8 cellular contexts compared by ENCODE assay signal in the genomic region with DNA sequence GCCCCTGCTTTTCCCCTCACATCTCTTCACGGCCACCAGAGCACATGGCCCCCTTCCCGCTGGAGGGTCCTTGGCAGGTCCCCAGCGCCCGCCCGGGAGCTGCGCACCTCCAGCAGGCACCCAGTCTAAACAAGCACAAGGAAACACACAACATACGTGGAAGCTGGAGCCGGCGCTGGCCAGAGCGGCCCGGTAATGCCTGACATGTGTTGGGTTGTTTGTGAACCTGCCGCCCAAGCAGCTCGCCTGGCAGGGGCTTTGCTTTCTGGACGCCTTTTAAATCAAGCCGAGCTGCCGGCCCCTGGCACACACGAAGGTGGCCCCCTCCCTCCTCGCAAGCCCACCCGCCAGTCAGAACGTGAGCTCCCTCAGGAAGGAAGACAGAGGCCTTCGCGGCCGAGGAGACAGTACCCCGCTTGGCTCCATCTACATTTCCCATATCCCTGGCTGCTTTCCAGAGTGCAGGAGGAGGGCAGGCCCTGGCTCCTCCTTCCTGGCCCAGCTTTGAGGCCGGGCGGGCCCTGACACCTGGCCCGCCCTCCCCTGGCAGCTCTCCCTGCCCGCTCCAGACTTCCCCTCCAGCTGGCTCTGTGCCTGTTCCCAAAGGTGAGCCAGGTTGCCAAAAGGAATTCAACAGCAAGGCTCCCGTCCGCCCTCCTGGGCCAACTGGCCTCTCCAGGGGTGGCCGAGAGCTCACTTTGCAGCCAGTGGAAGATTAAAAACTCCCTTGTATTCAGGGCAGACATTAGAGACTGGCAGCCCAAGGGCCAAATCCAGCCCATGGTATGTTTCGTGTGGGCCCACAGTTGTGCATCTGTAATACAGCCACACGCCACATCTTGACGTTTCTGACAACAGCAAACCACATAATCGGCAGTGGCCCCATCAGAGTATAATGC. TPM values are rescaled to one million over a fixed set of nuclear protein-coding genes. Genes with fewer than 3 reads are reported as not detected.
DNase-seq lines count a peak whose midpoint lies in the region; ATAC-seq and TF ChIP-seq lines count a peak whose summit lies in the region.

No MANE protein-coding gene starts in this region.

- peaks cover 3% of the 10 kb centered on the region for H3K36me3 Mint-ChIP-seq in nephron (ENCODE audit: low read depth)
- no peaks in the 10 kb centered on the region for H3K36me3 Mint-ChIP-seq in activated CD4-positive, alpha-beta T cell treated with anti-CD3 and anti-CD28 coated beads, Interleukin-2, amount 10 ng/mL, durations not matched to agents 7 days and 5 days (ENCODE audit: low read depth)

- no peaks in the 10 kb centered on the region for H3K9me3 ChIP-seq in esophagus muscularis mucosa

- peaks cover 13 to 38% (median 25%) of the 10 kb centered on the region in 4 donors for H3K4me1 ChIP-seq in esophagus muscularis mucosa

- H3K27ac Mint-ChIP-seq in nephron: peak overlapping the region; percentile 59 to 88 (median 81)
- H3K27ac Mint-ChIP-seq in activated CD4-positive, alpha-beta T cell treated with anti-CD3 and anti-CD28 coated beads, Interleukin-2, amount 10 ng/mL, durations not matched to agents 7 days and 5 days: no peak overlapping the region

- no peak for TF ChIP-seq EP300 in esophagus muscularis mucosa (IDR thresholded peaks at IDR 0.05)

- H3K9me3 Mint-ChIP-seq in nephron: no peaks in the 10 kb centered on the region
- no peaks in the 10 kb centered on the region for H3K9me3 Mint-ChIP-seq in activated CD4-positive, alpha-beta T cell treated with anti-CD3 and anti-CD28 coated beads, Interleukin-2, amount 10 ng/mL, durations not matched to agents 7 days and 5 days

- DNase-seq in DMS153 (lab: John Stamatoyannopoulos, UW): peak; percentile 85
- DNase-seq in NCI-H510A (lab: John Stamatoyannopoulos, UW): peak; percentile 92
- no peak for DNase-seq in esophagus muscularis mucosa (ENCODE audit: extremely low spot score)
- DNase-seq in activated CD4-positive, alpha-beta T cell treated with anti-CD3 and anti-CD28 coated beads, Interleukin-2, amount 10 ng/mL, durations not matched to agents 7 days and 5 days: no peak
- DNase-seq in SW 1271 (lab: John Stamatoyannopoulos, UW): no peak

- CTCF ChIA-PET in activated CD4-positive, alpha-beta T cell treated with anti-CD3 and anti-CD28 coated beads, Interleukin-2, amount 10 ng/mL, durations not matched to agents 7 days and 5 days (lab: Charles Lee): interaction anchor here (0.6 kb wide), 1 partner anchor 69 kb away, joined by 3 read pairs; no protein-coding TSS in a partner anchor

- WGBS in esophagus muscularis mucosa: 31% methylated on average over 20 of the region's 35 CpGs

- no peaks in the 10 kb centered on the region for H3K27me3 Mint-ChIP-seq in nephron (ENCODE audit: low read depth)
- H3K27me3 Mint-ChIP-seq in activated CD4-positive, alpha-beta T cell treated with anti-CD3 and anti-CD28 coated beads, Interleukin-2, amount 10 ng/mL, durations not matched to agents 7 days and 5 days: no peaks in the 10 kb centered on the region

- H3K4me3 ChIP-seq in esophagus muscularis mucosa: peak overlapping the region; percentile 5 to 34 (median 22)

- POLR2A ChIA-PET in activated CD4-positive, alpha-beta T cell treated with anti-CD3 and anti-CD28 coated beads, Interleukin-2, amount 10 ng/mL, durations not matched to agents 7 days and 5 days (lab: Charles Lee): no interaction called here

- TF ChIP-seq CTCF in esophagus muscularis mucosa (IDR thresholded peaks at IDR 0.05) (no peak), nephron (IDR thresholded peaks at IDR 0.05; ENCODE audit: unreplicated experiment in 3 of 3) (no peak)

- TF ChIP-seq POLR2A in esophagus muscularis mucosa (IDR thresholded peaks at IDR 0.05; ENCODE audit: low read depth): no peak

- peak overlapping the region in 1 of 3 experiments; percentile 21 for H3K4me3 Mint-ChIP-seq in nephron
- no peak overlapping the region for H3K4me3 Mint-ChIP-seq in activated CD4-positive, alpha-beta T cell treated with anti-CD3 and anti-CD28 coated beads, Interleukin-2, amount 10 ng/mL, durations not matched to agents 7 days and 5 days

- intact Hi-C loops in esophagus muscularis mucosa (cut with DNase I): no loop called here

- peaks cover 0 to 3% (median 1%) of the 10 kb centered on the region in 4 donors for H3K36me3 ChIP-seq in esophagus muscularis mucosa

- ATAC-seq in GM19351 (IDR thresholded peaks at IDR 0.05; ENCODE audit: unreplicated experiment) (no peak), HG02588 (IDR thresholded peaks at IDR 0.05; ENCODE audit: unreplicated experiment) (no peak)

- H3K27me3 ChIP-seq in esophagus muscularis mucosa: no peaks in the 10 kb centered on the region

- peak overlapping the region; percentile 56 to 76 (median 70) for H3K27ac ChIP-seq in esophagus muscularis mucosa (replicated peaks in 1 of 4)

- H3K4me1 Mint-ChIP-seq in nephron: peaks cover 14% of the 10 kb centered on the region
- no peaks in the 10 kb centered on the region for H3K4me1 Mint-ChIP-seq in activated CD4-positive, alpha-beta T cell treated with anti-CD3 and anti-CD28 coated beads, Interleukin-2, amount 10 ng/mL, durations not matched to agents 7 days and 5 days

RNA-seq across cellular contexts. Expression of a gene that starts 28.7 kb away (rescaled TPM):
- under 1 TPM; 0.33 to 0.83 (median 0.62) TPM for total RNA-seq in esophagus muscularis mucosa
- total RNA-seq in activated CD4-positive, alpha-beta T cell treated with anti-CD3 and anti-CD28 coated beads, Interleukin-2, amount 10 ng/mL, durations not matched to agents 7 days and 5 days: not detected

Comparison
In these comparisons a context has a peak if more than half of its experiments do, and no peak if none do; other contexts are left out.
1. DNase-seq: peak in DMS153 (single experiment) and NCI-H510A (single experiment); none in esophagus muscularis mucosa (single experiment), activated CD4-positive, alpha-beta T cell treated with anti-CD3 and anti-CD28 coated beads, Interleukin-2, amount 10 ng/mL, durations not matched to agents 7 days and 5 days (single experiment) and SW 1271 (0 of 2).